In genomic region chr15:37984368-37984767, GRCh38 we compare ENCODE assay signal across 21 cellular contexts. TPM values are rescaled to one million over a fixed set of nuclear protein-coding genes. Genes with fewer than 3 reads are reported as not detected.
DNase-seq lines count a peak whose midpoint lies in the region; TF ChIP-seq lines count a peak whose summit lies in the region.
"Had no signal": no experiment of that assay in that cellular context is flagged by ENCODE, and none has a peak within 500 bp of the region (broad histone marks: within the 10 kb centered on the region; RNA-seq: fewer than 3 reads in every experiment).

No MANE protein-coding gene starts in this region.

- H3K9me3 Mint-ChIP-seq in MCF 10A (ENCODE audit: unreplicated experiment) (no peaks in the 10 kb centered on the region), immature natural killer cell (peaks cover 0 to 9% (median 4%) of the 10 kb centered on the region in 6 donors)

- intact Hi-C loops in mammary epithelial cell (cut with micrococcal nuclease), result no loop called here
- intact Hi-C loops in MCF 10A (cut with micrococcal nuclease), result no loop called here

- H2BK5ac ChIP-seq in mesenchymal stem cell (ENCODE audit: low read depth, low read length, poor library complexity, severe bottlenecking) (no peak overlapping the region), mesendoderm (ENCODE audit: low read length) (no peak overlapping the region)

- H3K4me3 Mint-ChIP-seq in MCF 10A (ENCODE audit: unreplicated experiment) (no peak overlapping the region), immature natural killer cell (no peak overlapping the region)
- H3K4me3 Mint-ChIP-seq: CD14-positive monocyte; CD4-positive, alpha-beta T cell; CD8-positive, alpha-beta memory T cell; HFFc6 had no signal

- no peak overlapping the region for H2AFZ ChIP-seq in mammary epithelial cell (ENCODE audit: low read depth, low read length)
- no peak overlapping the region for H2AFZ ChIP-seq in mesenchymal stem cell (ENCODE audit: low read depth, low read length)

- no peak for TF ChIP-seq CTCF in mammary epithelial cell (conservative IDR thresholded peaks at IDR 0.05 in 1 of 2, IDR thresholded peaks at IDR 0.05 in 1 of 2; ENCODE audit: extremely low read depth in 1 of 2, insufficient read depth in 1 of 2, low read depth in 1 of 2, low read length in 2 of 2)
- no peak for TF ChIP-seq CTCF in MCF 10A (IDR thresholded peaks at IDR 0.05; ENCODE audit: unreplicated experiment)
- no peak for TF ChIP-seq CTCF in epithelial cell of esophagus (IDR thresholded peaks at IDR 0.05; ENCODE audit: insufficient read depth, low read depth, low read length, missing control alignments)

- H3K36me3 ChIP-seq in mammary epithelial cell (ENCODE audit: insufficient read depth, low read length) (no peaks in the 10 kb centered on the region), mesenchymal stem cell (ENCODE audit: control insufficient read depth in 1 of 2, insufficient read depth in 2 of 2, low read depth in 1 of 2, low read length in 2 of 2) (no peaks in the 10 kb centered on the region), mesendoderm (ENCODE audit: control insufficient read depth, insufficient read depth, low read length) (no peaks in the 10 kb centered on the region)
- H3K36me3 ChIP-seq: BE2C; BLaER1 treated with 17β-estradiol and CSF1 and Interleukin-3, amounts not matched to agents 10 nM and 100 nM; HAP-1 had no signal

- CTCF ChIA-PET in mammary epithelial cell (lab: Charles Lee; ENCODE audit: low non-redundant PET), result no interaction called here
- CTCF ChIA-PET in MCF 10A (lab: Yijun Ruan, JAX), result interaction anchor here (0.6 to 3.8 kb wide), 4 partner anchors 11 to 1112 kb away, joined by 3 to 34 read pairs (median 5); no protein-coding TSS in a partner anchor

- no peak overlapping the region for H3K4me3 ChIP-seq in mammary epithelial cell (replicated peaks in 1 of 3; ENCODE audit: insufficient read depth in 1 of 3, low read depth in 2 of 3, low read length in 3 of 3)
- H3K4me3 ChIP-seq in epithelial cell of esophagus (ENCODE audit: low read length), result no peak overlapping the region
- H3K4me3 ChIP-seq in mesenchymal stem cell (ENCODE audit: insufficient read depth in 1 of 2, low read depth in 1 of 2, low read length in 2 of 2), result no peak overlapping the region
- H3K4me3 ChIP-seq in mesendoderm (ENCODE audit: low read length), result no peak overlapping the region
- H3K4me3 ChIP-seq: A549; BLaER1 treated with 17β-estradiol and CSF1 and Interleukin-3, amounts not matched to agents 10 nM and 100 nM; HAP-1 had no signal

- H2BK15ac ChIP-seq in mesenchymal stem cell (ENCODE audit: low read depth, poor library complexity, severe bottlenecking), result no peak overlapping the region
- H2BK15ac ChIP-seq in mesendoderm (replicated peaks; ENCODE audit: low read depth), result no peak overlapping the region

- DNase-seq in mammary epithelial cell, result peak; percentile 70
- DNase-seq in MCF 10A (ENCODE audit: unreplicated experiment), result no peak
- peak; percentile 62 for DNase-seq in epithelial cell of esophagus (ENCODE audit: low read depth)
- DNase-seq in mesenchymal stem cell, result peak; percentile 40
- DNase-seq in mesendoderm, result no peak
- no peak for DNase-seq in activated naive CD4-positive, alpha-beta T cell (lab: John Stamatoyannopoulos, UW)
- DNase-seq in immature natural killer cell, result no peak
- DNase-seq: 8988T; ACHN; AML-193; BE2C; CD4-positive, alpha-beta T cell; CD8-positive, alpha-beta memory T cell; DMS 273 treated with DMSO at 0.1 percent for 48 hours; DND-41; GOT3; HFFc6 had no signal

- no peak overlapping the region for H3K56ac ChIP-seq in mesendoderm (ENCODE audit: low read length)

- no peaks in the 10 kb centered on the region for H3K4me1 Mint-ChIP-seq in MCF 10A (ENCODE audit: insufficient read depth, unreplicated experiment)
- H3K4me1 Mint-ChIP-seq in immature natural killer cell, result no peaks in the 10 kb centered on the region
- H3K4me1 Mint-ChIP-seq: CD14-positive monocyte; CD8-positive, alpha-beta memory T cell had no signal

- H3K9me3 ChIP-seq in mammary epithelial cell (replicated peaks; ENCODE audit: insufficient read depth, low read length) (peaks cover 5% of the 10 kb centered on the region), mesenchymal stem cell (ENCODE audit: control insufficient read depth, low read length) (peaks cover 11% of the 10 kb centered on the region)
- H3K9me3 ChIP-seq: A549, BE2C, HAP-1 had no signal

- no peak overlapping the region for H4K91ac ChIP-seq in mesenchymal stem cell (ENCODE audit: low read length)

- H3K4me1 ChIP-seq in mammary epithelial cell (ENCODE audit: insufficient read depth, low read length) (no peaks in the 10 kb centered on the region), mesenchymal stem cell (ENCODE audit: control insufficient read depth, insufficient read depth, low read depth, low read length) (no peaks in the 10 kb centered on the region), mesendoderm (ENCODE audit: control insufficient read depth, low read depth, low read length) (no peaks in the 10 kb centered on the region)
- H3K4me1 ChIP-seq: A549; BE2C; BLaER1 treated with 17β-estradiol and CSF1 and Interleukin-3, amounts not matched to agents 10 nM and 100 nM; HAP-1 had no signal

- H3K27me3 ChIP-seq in mammary epithelial cell (ENCODE audit: insufficient read depth, low read length) (peaks cover 2% of the 10 kb centered on the region), mesenchymal stem cell (ENCODE audit: control insufficient read depth in 1 of 2, insufficient read depth in 1 of 2, low read length in 2 of 2) (no peaks in the 10 kb centered on the region), mesendoderm (ENCODE audit: insufficient read depth, low read length, poor library complexity) (no peaks in the 10 kb centered on the region)
- H3K27me3 ChIP-seq: BE2C; BLaER1 treated with 17β-estradiol and CSF1 and Interleukin-3, amounts not matched to agents 10 nM and 100 nM had no signal

- H4K8ac ChIP-seq in mesenchymal stem cell (ENCODE audit: low read length) (no peak overlapping the region), mesendoderm (ENCODE audit: low read depth, low read length) (no peak overlapping the region)

- WGBS in mammary epithelial cell (ENCODE audit: low coverage, missing lambda C conversion rate), result 100% methylated on average over 1 of the region's 1 CpG
- no CpG with 5 or more reads among the region's 1 CpG for WGBS in mesenchymal stem cell
- no CpG with 5 or more reads among the region's 1 CpG for WGBS in mesendoderm (ENCODE audit: extremely low coverage, insufficient coverage, low lambda C conversion rate)

- H4K20me1 ChIP-seq in mammary epithelial cell (ENCODE audit: insufficient read depth, low read length), result no peaks in the 10 kb centered on the region
- H4K20me1 ChIP-seq: BLaER1 treated with 17β-estradiol and CSF1 and Interleukin-3, amounts not matched to agents 10 nM and 100 nM had no signal

- in situ Hi-C loops in mammary epithelial cell (cut with MboI; ENCODE audit: low sequenced_read_pairs in 2 of 2), result loop anchor here in 1 of 2 donors (25.0 kb wide), 1 partner anchor 678 kb away; no protein-coding TSS in a partner anchor

- no peak overlapping the region for H3K4ac ChIP-seq in mesenchymal stem cell (ENCODE audit: low read depth in 1 of 2, low read length in 2 of 2)
- H3K4ac ChIP-seq in mesendoderm (ENCODE audit: low read depth, low read length), result no peak overlapping the region

- H3K18ac ChIP-seq in mesenchymal stem cell (ENCODE audit: low read depth in 1 of 2, low read length in 2 of 2) (no peak overlapping the region), mesendoderm (ENCODE audit: low read length) (no peak overlapping the region)

- H3K27ac Mint-ChIP-seq in MCF 10A (ENCODE audit: low read depth, unreplicated experiment) (no peak overlapping the region), immature natural killer cell (no peak overlapping the region)
- H3K27ac Mint-ChIP-seq: CD14-positive monocyte; CD4-positive, alpha-beta T cell; CD8-positive, alpha-beta memory T cell; HFFc6 had no signal

- no peak overlapping the region for H3K9ac ChIP-seq in mammary epithelial cell (ENCODE audit: insufficient read depth, low read length)
- H3K9ac ChIP-seq in mesenchymal stem cell (ENCODE audit: low read length), result no peak overlapping the region
- H3K9ac ChIP-seq in mesendoderm (ENCODE audit: low read length), result no peak overlapping the region
- H3K9ac ChIP-seq: BLaER1 treated with 17β-estradiol and CSF1 and Interleukin-3, amounts not matched to agents 10 nM and 100 nM had no signal

- H2BK120ac ChIP-seq in mesenchymal stem cell (ENCODE audit: low read depth, low read length), result no peak overlapping the region
- H2BK120ac ChIP-seq in mesendoderm (ENCODE audit: low read depth, low read length), result no peak overlapping the region

- H3K79me1 ChIP-seq in mesenchymal stem cell (replicated peaks; ENCODE audit: low read length, poor library complexity, severe bottlenecking) (no peaks in the 10 kb centered on the region), mesendoderm (ENCODE audit: low read length) (no peaks in the 10 kb centered on the region)

- no peak overlapping the region for H2AK5ac ChIP-seq in mesenchymal stem cell (ENCODE audit: low read length, severe bottlenecking)
- no peak overlapping the region for H2AK5ac ChIP-seq in mesendoderm (ENCODE audit: low read length)

- H3K27me3 Mint-ChIP-seq in MCF 10A (ENCODE audit: insufficient read depth, unreplicated experiment) (no peaks in the 10 kb centered on the region), immature natural killer cell (ENCODE audit: low read depth in 3 of 3) (peaks cover 0 to 2% (median 1%) of the 10 kb centered on the region in 3 donors)
- H3K27me3 Mint-ChIP-seq: CD4-positive, alpha-beta T cell had no signal

- H2BK12ac ChIP-seq in mesenchymal stem cell (ENCODE audit: low read length in 2 of 2), result no peak overlapping the region

- H4K5ac ChIP-seq in mesendoderm (ENCODE audit: low read length), result no peak overlapping the region

- BruUV-seq in mammary epithelial cell (replicated peaks; lab: Mats Ljungman, UMichigan) (no TSS peak), MCF 10A (replicated peaks; lab: Mats Ljungman, UMichigan) (no TSS peak)

- H3K36me3 Mint-ChIP-seq in MCF 10A (ENCODE audit: insufficient read depth, unreplicated experiment) (no peaks in the 10 kb centered on the region), immature natural killer cell (no peaks in the 10 kb centered on the region)
- H3K36me3 Mint-ChIP-seq: CD14-positive monocyte; CD8-positive, alpha-beta memory T cell had no signal

- dilution Hi-C loops in mammary epithelial cell (cut with HindIII; ENCODE audit: low sequenced_read_pairs), result no loop called here

- H3K4me2 ChIP-seq in mammary epithelial cell (ENCODE audit: insufficient read depth, low read depth, low read length), result no peak overlapping the region
- no peak overlapping the region for H3K4me2 ChIP-seq in mesenchymal stem cell (ENCODE audit: low read length, poor library complexity, severe bottlenecking)
- no peak overlapping the region for H3K4me2 ChIP-seq in mesendoderm (ENCODE audit: low read length)
- H3K4me2 ChIP-seq: A549; BLaER1 treated with 17β-estradiol and CSF1 and Interleukin-3, amounts not matched to agents 10 nM and 100 nM had no signal

- POLR2A ChIA-PET in MCF 10A (lab: Yijun Ruan, JAX), result no interaction called here

- H3K79me2 ChIP-seq in mammary epithelial cell (ENCODE audit: insufficient read depth, low read length) (no peaks in the 10 kb centered on the region), mesendoderm (ENCODE audit: control insufficient read depth, insufficient read depth, low read length) (no peaks in the 10 kb centered on the region)

- H3K27ac ChIP-seq in mammary epithelial cell (ENCODE audit: insufficient read depth, low read depth, low read length) (no peak overlapping the region), mesenchymal stem cell (ENCODE audit: low read length, poor library complexity, severe bottlenecking) (no peak overlapping the region), mesendoderm (ENCODE audit: low read depth, low read length) (no peak overlapping the region)
- H3K27ac ChIP-seq: A549; BLaER1 treated with 17β-estradiol and CSF1 and Interleukin-3, amounts not matched to agents 10 nM and 100 nM had no signal

- H3K23ac ChIP-seq in mesenchymal stem cell (ENCODE audit: low read length in 2 of 2) (no peak overlapping the region), mesendoderm (ENCODE audit: low read length) (no peak overlapping the region)

- no peak overlapping the region for H3K14ac ChIP-seq in mesenchymal stem cell (ENCODE audit: low read length in 2 of 2)

RNA-seq across cellular contexts. Expression of gene TMCO5A, which starts 49.9 kb away (rescaled TPM):
- total RNA-seq in mammary epithelial cell, result not detected
- polyA plus RNA-seq in mammary epithelial cell, result not detected
- polyA minus RNA-seq in mammary epithelial cell, result not detected
- not detected in 2 replicates for total RNA-seq in MCF 10A (2022)
- not detected for polyA plus RNA-seq in mesenchymal stem cell (2013, experiment 1 of 2)
- polyA plus RNA-seq in mesenchymal stem cell (2013, experiment 2 of 2), result not detected
- polyA plus RNA-seq in mesendoderm (2013, experiment 1 of 2), result not detected
- not detected for polyA plus RNA-seq in mesendoderm (2013, experiment 2 of 2)
- not detected for polyA plus RNA-seq in immature natural killer cell
- total RNA-seq: CD4-positive, alpha-beta T cell; CD8-positive, alpha-beta memory T cell; HFFc6 had no signal
- polyA plus RNA-seq: A549; CD14-positive monocyte; CD8-positive, alpha-beta memory T cell had no signal

Comparison
In these comparisons a context has a peak if more than half of its experiments do, and no peak if none do; other contexts are left out.
1. DNase-seq: peak in mammary epithelial cell (single experiment), epithelial cell of esophagus (single experiment) and mesenchymal stem cell (single experiment); none in MCF 10A (single experiment), mesendoderm (single experiment), activated naive CD4-positive, alpha-beta T cell (0 of 4) and immature natural killer cell (0 of 3).